In the genomic region with DNA sequence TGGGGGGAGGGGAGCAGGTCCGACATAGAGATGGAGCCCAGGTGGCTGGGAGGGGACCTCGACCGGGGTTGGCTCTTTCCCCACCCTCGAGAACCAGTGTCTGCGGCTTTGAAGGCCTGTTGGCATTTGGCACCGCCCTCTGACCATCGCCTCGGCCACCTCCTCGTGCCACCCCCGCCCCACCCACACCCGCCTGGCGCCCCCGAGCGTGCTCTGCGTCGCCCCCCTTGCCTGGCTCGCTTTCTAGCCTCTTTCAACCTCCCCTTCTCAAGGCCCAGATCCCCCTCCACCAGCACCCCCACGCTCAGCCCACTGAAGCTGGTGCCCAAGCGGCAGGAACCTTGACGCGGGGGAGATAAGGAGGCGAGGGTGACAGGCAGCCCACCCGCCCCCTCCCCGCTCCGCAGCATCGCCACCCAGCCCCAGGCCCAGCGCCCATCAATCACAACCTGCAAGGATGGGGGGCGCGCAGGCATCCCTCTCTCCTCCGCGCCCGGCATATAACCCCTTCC, we compare ENCODE assay signal across 8 cellular contexts. TPM values are rescaled to one million over a fixed set of nuclear protein-coding genes. Genes with fewer than 3 reads are reported as not detected.
DNase-seq lines count a peak whose midpoint lies in the region; ATAC-seq and TF ChIP-seq lines count a peak whose summit lies in the region.

No MANE protein-coding gene starts in this region.

- H3K27me3 ChIP-seq in ascending aorta (no peaks in the 10 kb centered on the region), kidney epithelial cell (ENCODE audit: control insufficient read depth, insufficient read depth, low read length) (no peaks in the 10 kb centered on the region), thoracic aorta (replicated peaks; ENCODE audit: insufficient read depth) (no peaks in the 10 kb centered on the region)

- DNase-seq in DMS79 treated with DMSO at 0.1 percent for 48 hours (lab: John Stamatoyannopoulos, UW) (peak; percentile 39), ascending aorta (ENCODE audit: low spot score in 2 of 2) (peak in 1 of 2 donors; percentile 79), kidney epithelial cell (ENCODE audit: low read depth) (no peak), thoracic aorta (ENCODE audit: low spot score) (no peak)
- DNase-seq in Jurkat, Clone E6-1 (ENCODE audit: low read depth, low spot score), result no peak
- DNase-seq in activated effector memory CD4-positive, alpha-beta T cell treated with Interleukin-2 at 50 U/mL for 16 hours, result no peak

- ATAC-seq in thoracic aorta (ENCODE audit: insufficient number of reproducible peaks, low FRiP score, low read depth) (no peak), HG02763 (IDR thresholded peaks at IDR 0.05; ENCODE audit: unreplicated experiment) (no peak), GM18909 (IDR thresholded peaks at IDR 0.05; ENCODE audit: poor library complexity, unreplicated experiment) (no peak)

- TF ChIP-seq CTCF in ascending aorta (IDR thresholded peaks at IDR 0.05), result no peak
- no peak for TF ChIP-seq CTCF in kidney epithelial cell (IDR thresholded peaks at IDR 0.05; ENCODE audit: insufficient read depth, low read length, poor library complexity, severe bottlenecking)
- TF ChIP-seq CTCF in thoracic aorta (IDR thresholded peaks at IDR 0.05), result no peak

- peak overlapping the region; percentile 80 for H3K4me3 ChIP-seq in Jurkat, Clone E6-1 (ENCODE audit: low read length)
- H3K4me3 ChIP-seq in ascending aorta, result peak overlapping the region; percentile 84 to 90
- H3K4me3 ChIP-seq in kidney epithelial cell (ENCODE audit: low read depth, low read length), result peak overlapping the region; percentile 73
- H3K4me3 ChIP-seq in thoracic aorta, result peak overlapping the region; percentile 82

- H3K27ac ChIP-seq in ascending aorta, result peak overlapping the region; percentile 92 to 98
- peak overlapping the region; percentile 92 to 97 for H3K27ac ChIP-seq in thoracic aorta

- H3K36me3 ChIP-seq in ascending aorta (peaks cover 22 to 29% of the 10 kb centered on the region in 2 donors), kidney epithelial cell (ENCODE audit: control insufficient read depth, insufficient read depth, low read length) (no peaks in the 10 kb centered on the region), thoracic aorta (peaks cover 20% of the 10 kb centered on the region)

- H3K4me1 ChIP-seq in ascending aorta (peaks cover 24 to 57% of the 10 kb centered on the region in 2 donors), thoracic aorta (ENCODE audit: control insufficient read depth in 1 of 2, low read depth in 2 of 2) (peaks cover 41 to 67% of the 10 kb centered on the region in 2 donors)

- intact Hi-C loops in ascending aorta (cut with DNase I), result loop anchor here (5.0 kb wide), 3 partner anchors 35 to 265 kb away; a partner anchor contains a TSS

- H3K9me3 ChIP-seq in ascending aorta (no peaks in the 10 kb centered on the region), thoracic aorta (no peaks in the 10 kb centered on the region)

RNA-seq across cellular contexts. Expression of a gene that starts 0.6 kb away (rescaled TPM):
- 4.9 TPM for polyA plus RNA-seq in Jurkat, Clone E6-1 (2012; ENCODE audit: insufficient read depth, insufficient read length)
- total RNA-seq in ascending aorta (9.6 TPM), kidney epithelial cell (6.0 and 7.1 TPM in 2 replicates), thoracic aorta (10 to 100 TPM; 14.3 to 15.6 TPM)

RNA-seq across cellular contexts. Expression of a gene that starts 3.2 kb away (rescaled TPM):
- polyA plus RNA-seq in Jurkat, Clone E6-1 (2012; ENCODE audit: insufficient read depth, insufficient read length), result 3,873 TPM
- total RNA-seq in ascending aorta (1,889 TPM), kidney epithelial cell (3,729 and 4,555 TPM in 2 replicates), thoracic aorta (1,000 to 10,000 TPM; 1,315 to 2,278 TPM)

RNA-seq across cellular contexts. Expression of a gene that starts 28.9 kb away (rescaled TPM):
- polyA plus RNA-seq in Jurkat, Clone E6-1 (2012; ENCODE audit: insufficient read depth, insufficient read length), result 0.26 TPM
- total RNA-seq in ascending aorta, result 7.9 TPM
- total RNA-seq in kidney epithelial cell, result not detected in 2 replicates
- 10 to 100 TPM; 13.9 to 14.3 TPM for total RNA-seq in thoracic aorta

RNA-seq across cellular contexts. Expression of a gene that starts 30.9 kb away (rescaled TPM):
- polyA plus RNA-seq in Jurkat, Clone E6-1 (2012; ENCODE audit: insufficient read depth, insufficient read length), result not detected
- total RNA-seq in ascending aorta (not detected), kidney epithelial cell (not detected in 2 replicates), thoracic aorta (under 1 TPM in 1 of 2 donors, not detected in 1; 0.27 TPM)

RNA-seq across cellular contexts. Expression of a gene that starts 45.4 kb away (rescaled TPM):
- polyA plus RNA-seq in Jurkat, Clone E6-1 (2012; ENCODE audit: insufficient read depth, insufficient read length), result 1.4 TPM
- total RNA-seq in ascending aorta, result 23.8 TPM
- under 0.01 and 0.67 TPM in 2 replicates for total RNA-seq in kidney epithelial cell
- total RNA-seq in thoracic aorta, result 10 to 100 TPM in 1 of 2 donors, 1 to 10 TPM in 1; 7.0 to 13.9 TPM
